Comparison of ENCODE assay signal across 11 cellular contexts in the genomic region with DNA sequence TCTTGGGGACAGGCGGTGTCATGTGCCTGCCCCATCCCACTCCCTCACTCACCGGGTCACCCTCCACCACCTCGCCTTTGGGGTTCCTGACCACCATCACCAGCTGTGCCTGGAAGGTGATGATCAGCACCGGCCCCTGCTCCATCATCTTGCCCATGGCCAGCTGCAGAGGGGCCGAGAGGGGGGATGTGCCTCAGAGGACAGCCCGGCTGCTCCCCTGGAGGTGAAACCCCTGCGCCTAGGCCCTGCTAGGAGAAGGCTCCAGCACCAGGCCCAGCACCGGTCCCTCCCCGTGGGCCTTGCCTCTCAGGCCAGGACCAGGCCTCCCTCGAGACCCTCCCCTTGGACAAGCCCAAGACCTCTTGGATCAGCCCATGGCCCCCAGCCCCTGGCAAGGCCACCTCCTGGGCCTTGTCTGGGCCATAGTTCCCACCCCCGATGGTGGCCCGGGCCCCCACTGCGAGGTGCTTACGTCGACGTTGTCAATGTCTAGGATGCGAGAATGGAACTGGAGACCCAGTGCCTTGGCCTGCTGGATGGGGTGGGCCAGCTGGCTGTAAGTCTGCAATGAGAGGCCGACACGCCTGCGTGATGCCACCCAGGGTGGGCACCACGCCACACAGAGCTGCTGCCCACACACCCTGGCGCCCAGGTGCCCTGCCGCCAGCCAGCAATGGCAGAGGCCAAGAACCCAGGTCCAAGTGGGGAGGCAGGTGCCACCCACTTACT. TPM values are rescaled to one million over a fixed set of nuclear protein-coding genes. Genes with fewer than 3 reads are reported as not detected.
DNase-seq lines count a peak whose midpoint lies in the region; ATAC-seq and TF ChIP-seq lines count a peak whose summit lies in the region.
"Had no signal": no experiment of that assay in that cellular context is flagged by ENCODE, and none has a peak within 500 bp of the region (broad histone marks: within the 10 kb centered on the region; RNA-seq: fewer than 3 reads in every experiment).

No MANE protein-coding gene starts in this region.

- H3K27me3 Mint-ChIP-seq in HFFc6 (ENCODE audit: insufficient read depth): peaks cover 2% of the 10 kb centered on the region
- peaks cover 3% of the 10 kb centered on the region for H3K27me3 Mint-ChIP-seq in brain

- H3K79me2 ChIP-seq in MM.1S (ENCODE audit: low read length): no peaks in the 10 kb centered on the region

- H3K4me1 Mint-ChIP-seq in HFFc6 (ENCODE audit: low read depth) (peaks cover 23% of the 10 kb centered on the region), brain (peaks cover 35% of the 10 kb centered on the region)

- H3K27ac Mint-ChIP-seq in HFFc6 (peak overlapping the region; percentile 98), brain (peak overlapping the region in 4 of 5 experiments; percentile 79 to 98 (median 84))

- H3K4me3 ChIP-seq in left lung: no peak overlapping the region
- H3K4me3 ChIP-seq in stomach smooth muscle (ENCODE audit: low read length in 2 of 2): peak overlapping the region in 1 of 2 donors; percentile 40
- H3K4me3 ChIP-seq in MM.1S (ENCODE audit: low read length): no peak overlapping the region

- H3K9me3 Mint-ChIP-seq in HFFc6 (no peaks in the 10 kb centered on the region), brain (no peaks in the 10 kb centered on the region)

- TF ChIP-seq CTCF in HFFc6 (IDR thresholded peaks at IDR 0.05) (no peak), brain (conservative IDR thresholded peaks at IDR 0.05) (no peak), left lung (IDR thresholded peaks at IDR 0.05) (no peak), MM.1S (IDR thresholded peaks at IDR 0.05; ENCODE audit: low read length) (no peak)

- no peak for DNase-seq in HFFc6
- DNase-seq in left lung: peak in 1 of 2 donors; percentile 64
- no peak for DNase-seq in T1000 (lab: John Stamatoyannopoulos, UW)
- no peak for DNase-seq in MM.1S
- DNase-seq in amniotic stem cell (lab: John Stamatoyannopoulos, UW): no peak
- DNase-seq: activated naive CD4-positive, alpha-beta T cell treated with anti-CD3 and anti-CD28 coated beads, Interleukin-2, amount 50 U/mL, for 16 hours; erythroblast; GOT3 had no signal

- H3K27ac ChIP-seq in left lung (peak overlapping the region; percentile 3 to 79), stomach smooth muscle (ENCODE audit: low read length) (peak overlapping the region; percentile 93), MM.1S (ENCODE audit: low read length) (no peak overlapping the region)

- peak overlapping the region; percentile 75 for H3K4me3 Mint-ChIP-seq in HFFc6
- peak overlapping the region; percentile 3 to 76 (median 39) for H3K4me3 Mint-ChIP-seq in brain

- H3K36me3 ChIP-seq in left lung (peaks cover 0 to 49% of the 10 kb centered on the region in 2 donors), stomach smooth muscle (ENCODE audit: control insufficient read depth in 2 of 2, insufficient read depth in 2 of 2, low read length in 2 of 2) (peaks cover 13 to 14% of the 10 kb centered on the region in 2 donors), MM.1S (replicated peaks; ENCODE audit: insufficient read depth, low read length) (peaks cover 6% of the 10 kb centered on the region; the same call in 1 of the 2 replicates)

- H3K36me3 Mint-ChIP-seq in HFFc6 (ENCODE audit: low read depth) (peaks cover 4% of the 10 kb centered on the region), brain (peaks cover 7% of the 10 kb centered on the region)

- H3K4me2 ChIP-seq in MM.1S (ENCODE audit: low read depth, low read length): no peak overlapping the region

- intact Hi-C loops in left lung (cut with DNase I): no loop called here

- peaks cover 10% of the 10 kb centered on the region for H3F3A ChIP-seq in MM.1S (ENCODE audit: insufficient read depth, low read length)

- H2AFZ ChIP-seq in MM.1S (ENCODE audit: low read length): no peak overlapping the region

- H3K4me1 ChIP-seq in left lung (peaks cover 5 to 23% of the 10 kb centered on the region in 2 donors), stomach smooth muscle (ENCODE audit: control insufficient read depth, insufficient read depth, low read length) (peaks cover 77% of the 10 kb centered on the region), MM.1S (ENCODE audit: low read length) (no peaks in the 10 kb centered on the region)

- no peak for ATAC-seq in left lung
- no peak for ATAC-seq in HG03521 (IDR thresholded peaks at IDR 0.05; ENCODE audit: unreplicated experiment)

- H3K9ac ChIP-seq in stomach smooth muscle (ENCODE audit: low read length in 2 of 2) (peak overlapping the region in 1 of 2 donors; percentile 71), MM.1S (ENCODE audit: low read length) (no peak overlapping the region)

- H3K9me3 ChIP-seq in left lung (no peaks in the 10 kb centered on the region), stomach smooth muscle (ENCODE audit: control insufficient read depth in 2 of 2, low read length in 2 of 2) (no peaks in the 10 kb centered on the region), MM.1S (replicated peaks; ENCODE audit: insufficient read depth, low read length) (no peaks in the 10 kb centered on the region)

- H3K27me3 ChIP-seq in left lung (peaks cover 0 to 15% of the 10 kb centered on the region in 2 donors), stomach smooth muscle (ENCODE audit: control insufficient read depth in 1 of 2, insufficient read depth in 2 of 2, low read length in 2 of 2) (no peaks in the 10 kb centered on the region), MM.1S (replicated peaks; ENCODE audit: insufficient read depth, low read length) (no peaks in the 10 kb centered on the region)

- peaks cover 9% of the 10 kb centered on the region; the same call in 1 of the 2 replicates for H4K20me1 ChIP-seq in MM.1S (ENCODE audit: insufficient read depth, low read length)

- no peaks in the 10 kb centered on the region for H3K9me2 ChIP-seq in MM.1S (replicated peaks; ENCODE audit: insufficient read depth, low read length)

RNA-seq across cellular contexts. Expression of a gene that starts 1.8 kb away (rescaled TPM):
- total RNA-seq in HFFc6 (2021; fragmentation: NEBNext Ultra II Directional; extraction: Animal tissue kit (Norgen Biotek cat#: 25700)): 10 to 100 TPM in 2 of 6 experiments, 1 to 10 TPM in 4; 5.0 to 14.0 (median 5.4) TPM
- polyA plus RNA-seq in brain (ENCODE audit: insufficient read depth, low read depth, low replicate concordance): 260 TPM
- 1 to 10 TPM; 6.5 to 8.5 TPM for total RNA-seq in left lung

RNA-seq across cellular contexts. Expression of a gene that starts 7.6 kb away (rescaled TPM):
- total RNA-seq in HFFc6 (2021; fragmentation: NEBNext Ultra II Directional; extraction: Animal tissue kit (Norgen Biotek cat#: 25700)): 10 to 100 TPM; 22.3 to 27.1 (median 25.2) TPM
- polyA plus RNA-seq in brain (ENCODE audit: insufficient read depth, low read depth, low replicate concordance): 56.5 TPM
- total RNA-seq in left lung: 10 to 100 TPM; 15.2 to 20.5 TPM

RNA-seq across cellular contexts. Expression of a gene that starts 13.1 kb away (rescaled TPM):
- total RNA-seq in HFFc6 (2021; fragmentation: NEBNext Ultra II Directional; extraction: Animal tissue kit (Norgen Biotek cat#: 25700)): 10 to 100 TPM in 2 of 6 experiments, 1 to 10 TPM in 4; 4.5 to 12.0 (median 7.7) TPM
- 13.6 TPM for polyA plus RNA-seq in brain (ENCODE audit: insufficient read depth, low read depth, low replicate concordance)
- total RNA-seq in left lung: under 1 TPM; 0.29 to 0.55 TPM

RNA-seq across cellular contexts. Expression of a gene that starts 15.7 kb away (rescaled TPM):
- 10 to 100 TPM; 42.9 to 53.5 (median 46.1) TPM for total RNA-seq in HFFc6 (2021; fragmentation: NEBNext Ultra II Directional; extraction: Animal tissue kit (Norgen Biotek cat#: 25700))
- polyA plus RNA-seq in brain (ENCODE audit: insufficient read depth, low read depth, low replicate concordance): 51.2 TPM
- 10 to 100 TPM; 42.2 to 52.1 TPM for total RNA-seq in left lung

RNA-seq across cellular contexts. Expression of a gene that starts 24.1 kb away (rescaled TPM):
- 10 to 100 TPM; 21.7 to 25.8 (median 22.8) TPM for total RNA-seq in HFFc6 (2021; fragmentation: NEBNext Ultra II Directional; extraction: Animal tissue kit (Norgen Biotek cat#: 25700))
- polyA plus RNA-seq in brain (ENCODE audit: insufficient read depth, low read depth, low replicate concordance): 76.0 TPM
- 10 to 100 TPM; 30.5 to 31.1 TPM for total RNA-seq in left lung
